In genomic region chr9:105921057-105921721, GRCh38 we compare ENCODE assay signal across 19 cellular contexts.
DNase-seq lines count a peak whose midpoint lies in the region; ATAC-seq and TF ChIP-seq lines count a peak whose summit lies in the region.
"Had no signal": no experiment of that assay in that cellular context is flagged by ENCODE, and none has a peak within 500 bp of the region (broad histone marks: within the 10 kb centered on the region; RNA-seq: fewer than 3 reads in every experiment).

No MANE protein-coding gene starts in this region.

- H2AFZ ChIP-seq in neuronal stem cell (ENCODE audit: low read length), result no peak overlapping the region

- H3K4ac ChIP-seq in neuronal stem cell (ENCODE audit: low read length), result no peak overlapping the region

- H3K9me3 ChIP-seq in psoas muscle (no peaks in the 10 kb centered on the region), neuronal stem cell (replicated peaks in 1 of 2; ENCODE audit: control insufficient read depth in 2 of 2, insufficient read depth in 1 of 2, low read depth in 1 of 2, low read length in 2 of 2) (peaks cover 5 to 8% of the 10 kb centered on the region in 2 donors)

- peak; percentile 20 for TF ChIP-seq CTCF in psoas muscle (IDR thresholded peaks at IDR 0.05)

- in situ Hi-C loops in SK-MEL-5 (cut with HindIII; ENCODE audit: low pct_unique_long_range_greater_than_20kb, low sequenced_read_pairs), result no loop called here

- no peak overlapping the region for H2BK5ac ChIP-seq in neuronal stem cell (ENCODE audit: low read length)

- DNase-seq in SK-MEL-5 (ENCODE audit: low read depth, low spot score) (peak; percentile 89), foreskin melanocyte (peak; percentile 98), psoas muscle (no peak), KG1 (lab: John Stamatoyannopoulos, UW) (no peak), neuronal stem cell (ENCODE audit: low spot score) (no peak)
- DNase-seq: AML-193, COR-L47, DMS 273 treated with DMSO at 0.1 percent for 48 hours, DND-41, H9, Karpas-422, NCI-H1092, NCI-H146, NCI-H2029 treated with DMSO at 0.1 percent for 48 hours, NCI-H748 treated with DMSO at 0.1 percent for 48 hours, RPMI8226, SIG-M5 had no signal

- 58 to 65% (median 60%) methylated on average over 4 of the region's 4 CpGs for WGBS in psoas muscle, 3 donors
- WGBS in neuronal stem cell (ENCODE audit: extremely low coverage in 2 of 2, insufficient read length in 2 of 2, insufficient replicate concordance in 1 of 2), 2 donors, result no CpG with 5 or more reads among the region's 4 CpGs

- TF ChIP-seq EP300 in Ishikawa (IDR thresholded peaks at IDR 0.05; ENCODE audit: borderline replicate concordance), result no peak

- no peak overlapping the region for H3K9ac ChIP-seq in neuronal stem cell (ENCODE audit: low read depth, low read length, poor library complexity)

- ATAC-seq in psoas muscle, result peak in 3 of 4 donors; percentile 67 to 81 (median 73)
- no peak for ATAC-seq in GM18868 (IDR thresholded peaks at IDR 0.05; ENCODE audit: unreplicated experiment)

- no peak overlapping the region for H3K18ac ChIP-seq in neuronal stem cell (ENCODE audit: low read length)

- H3K27me3 ChIP-seq in psoas muscle (ENCODE audit: insufficient read depth in 3 of 3, low read length in 2 of 3), result no peaks in the 10 kb centered on the region
- H3K27me3 ChIP-seq in neuronal stem cell (ENCODE audit: control insufficient read depth in 3 of 3, insufficient read depth in 3 of 3, low read depth in 1 of 3, low read length in 3 of 3), result no peaks in the 10 kb centered on the region

- no peak overlapping the region for H2BK12ac ChIP-seq in neuronal stem cell (ENCODE audit: low read length)

- H3K4me3 ChIP-seq in psoas muscle (no peak overlapping the region), neuronal stem cell (ENCODE audit: low read length in 2 of 2) (no peak overlapping the region)

- no peaks in the 10 kb centered on the region for H3K79me1 ChIP-seq in neuronal stem cell (ENCODE audit: low read depth, low read length)

- H3K36me3 ChIP-seq in psoas muscle (ENCODE audit: insufficient read depth in 1 of 2, low read depth in 1 of 2), result no peaks in the 10 kb centered on the region
- H3K36me3 ChIP-seq in neuronal stem cell (replicated peaks in 1 of 2; ENCODE audit: control insufficient read depth in 2 of 2, insufficient read depth in 2 of 2, low read length in 2 of 2), result no peaks in the 10 kb centered on the region

- H3K14ac ChIP-seq in neuronal stem cell (ENCODE audit: low read length), result no peak overlapping the region

- no peak overlapping the region for H2BK120ac ChIP-seq in neuronal stem cell (ENCODE audit: low read depth, low read length)

- H3K27ac ChIP-seq in psoas muscle (no peak overlapping the region), neuronal stem cell (replicated peaks; ENCODE audit: low read length) (no peak overlapping the region)

- no peak overlapping the region for H2BK15ac ChIP-seq in neuronal stem cell (ENCODE audit: low read length)

- H3K23ac ChIP-seq in neuronal stem cell (ENCODE audit: low read depth, low read length, poor library complexity), result no peak overlapping the region

- intact Hi-C loops in psoas muscle (cut with DNase I), result no loop called here

- no peak overlapping the region for H3K4me2 ChIP-seq in neuronal stem cell (ENCODE audit: insufficient read depth, low read length, poor library complexity, severe bottlenecking)

- no peak overlapping the region for H4K91ac ChIP-seq in neuronal stem cell (ENCODE audit: low read depth, low read length, poor library complexity)

- TF ChIP-seq RAD21 in Ishikawa (IDR thresholded peaks at IDR 0.05; ENCODE audit: low read depth), result peak; percentile 21; the same call in 1 of the 2 replicates

- H2AK5ac ChIP-seq in neuronal stem cell (ENCODE audit: low read depth, low read length), result no peak overlapping the region

- H3K4me1 ChIP-seq in psoas muscle (no peaks in the 10 kb centered on the region), neuronal stem cell (ENCODE audit: control insufficient read depth in 2 of 2, insufficient read depth in 1 of 2, low read depth in 1 of 2, low read length in 2 of 2) (no peaks in the 10 kb centered on the region)

- no peak overlapping the region for H4K8ac ChIP-seq in neuronal stem cell (ENCODE audit: low read depth, low read length)

TF ChIP-seq in Ishikawa, 13 proteins besides CTCF, POLR2A, EP300 and RAD21:
- no peak for TF ChIP-seq NFIC (IDR thresholded peaks at IDR 0.05)
- TF ChIP-seq, protein P1, sequence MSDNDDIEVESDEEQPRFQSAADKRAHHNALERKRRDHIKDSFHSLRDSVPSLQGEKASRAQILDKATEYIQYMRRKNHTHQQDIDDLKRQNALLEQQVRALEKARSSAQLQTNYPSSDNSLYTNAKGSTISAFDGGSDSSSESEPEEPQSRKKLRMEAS (IDR thresholded peaks at IDR 0.05), result no peak
- TF ChIP-seq TEAD4 (IDR thresholded peaks at IDR 0.05), result no peak
- TF ChIP-seq CEBPB (IDR thresholded peaks at IDR 0.05), result no peak
- TF ChIP-seq FOXM1 (IDR thresholded peaks at IDR 0.05; ENCODE audit: borderline replicate concordance, low read depth), result no peak
- TF ChIP-seq, protein P2, sequence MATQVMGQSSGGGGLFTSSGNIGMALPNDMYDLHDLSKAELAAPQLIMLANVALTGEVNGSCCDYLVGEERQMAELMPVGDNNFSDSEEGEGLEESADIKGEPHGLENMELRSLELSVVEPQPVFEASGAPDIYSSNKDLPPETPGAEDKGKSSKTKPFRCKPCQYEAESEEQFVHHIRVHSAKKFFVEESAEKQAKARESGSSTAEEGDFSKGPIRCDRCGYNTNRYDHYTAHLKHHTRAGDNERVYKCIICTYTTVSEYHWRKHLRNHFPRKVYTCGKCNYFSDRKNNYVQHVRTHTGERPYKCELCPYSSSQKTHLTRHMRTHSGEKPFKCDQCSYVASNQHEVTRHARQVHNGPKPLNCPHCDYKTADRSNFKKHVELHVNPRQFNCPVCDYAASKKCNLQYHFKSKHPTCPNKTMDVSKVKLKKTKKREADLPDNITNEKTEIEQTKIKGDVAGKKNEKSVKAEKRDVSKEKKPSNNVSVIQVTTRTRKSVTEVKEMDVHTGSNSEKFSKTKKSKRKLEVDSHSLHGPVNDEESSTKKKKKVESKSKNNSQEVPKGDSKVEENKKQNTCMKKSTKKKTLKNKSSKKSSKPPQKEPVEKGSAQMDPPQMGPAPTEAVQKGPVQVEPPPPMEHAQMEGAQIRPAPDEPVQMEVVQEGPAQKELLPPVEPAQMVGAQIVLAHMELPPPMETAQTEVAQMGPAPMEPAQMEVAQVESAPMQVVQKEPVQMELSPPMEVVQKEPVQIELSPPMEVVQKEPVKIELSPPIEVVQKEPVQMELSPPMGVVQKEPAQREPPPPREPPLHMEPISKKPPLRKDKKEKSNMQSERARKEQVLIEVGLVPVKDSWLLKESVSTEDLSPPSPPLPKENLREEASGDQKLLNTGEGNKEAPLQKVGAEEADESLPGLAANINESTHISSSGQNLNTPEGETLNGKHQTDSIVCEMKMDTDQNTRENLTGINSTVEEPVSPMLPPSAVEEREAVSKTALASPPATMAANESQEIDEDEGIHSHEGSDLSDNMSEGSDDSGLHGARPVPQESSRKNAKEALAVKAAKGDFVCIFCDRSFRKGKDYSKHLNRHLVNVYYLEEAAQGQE (IDR thresholded peaks at IDR 0.05; ENCODE audit: low read depth), result no peak
- TF ChIP-seq EGR1 (IDR thresholded peaks at IDR 0.05), result no peak
- no peak for TF ChIP-seq TCF12 (IDR thresholded peaks at IDR 0.05; ENCODE audit: low read depth)
- TF ChIP-seq, protein P3, sequence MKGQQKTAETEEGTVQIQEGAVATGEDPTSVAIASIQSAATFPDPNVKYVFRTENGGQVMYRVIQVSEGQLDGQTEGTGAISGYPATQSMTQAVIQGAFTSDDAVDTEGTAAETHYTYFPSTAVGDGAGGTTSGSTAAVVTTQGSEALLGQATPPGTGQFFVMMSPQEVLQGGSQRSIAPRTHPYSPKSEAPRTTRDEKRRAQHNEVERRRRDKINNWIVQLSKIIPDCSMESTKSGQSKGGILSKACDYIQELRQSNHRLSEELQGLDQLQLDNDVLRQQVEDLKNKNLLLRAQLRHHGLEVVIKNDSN (IDR thresholded peaks at IDR 0.05), result no peak
- no peak for TF ChIP-seq YY1 (IDR thresholded peaks at IDR 0.05; ENCODE audit: low read depth)
- no peak for TF ChIP-seq ZBTB7A (IDR thresholded peaks at IDR 0.05; ENCODE audit: low read depth)
- no peak for TF ChIP-seq TAF1 (IDR thresholded peaks at IDR 0.05; ENCODE audit: low read depth)
- TF ChIP-seq CREB1 (IDR thresholded peaks at IDR 0.05; ENCODE audit: low read depth), result no peak

Comparison
In these comparisons a context has a peak if more than half of its experiments do, and no peak if none do; other contexts are left out.
1. DNase-seq: peak in SK-MEL-5 (single experiment) and foreskin melanocyte (single experiment); none in psoas muscle (0 of 2), KG1 (single experiment) and neuronal stem cell (single experiment).